ENCODE assay signal across 37 cellular contexts in the genomic region with DNA sequence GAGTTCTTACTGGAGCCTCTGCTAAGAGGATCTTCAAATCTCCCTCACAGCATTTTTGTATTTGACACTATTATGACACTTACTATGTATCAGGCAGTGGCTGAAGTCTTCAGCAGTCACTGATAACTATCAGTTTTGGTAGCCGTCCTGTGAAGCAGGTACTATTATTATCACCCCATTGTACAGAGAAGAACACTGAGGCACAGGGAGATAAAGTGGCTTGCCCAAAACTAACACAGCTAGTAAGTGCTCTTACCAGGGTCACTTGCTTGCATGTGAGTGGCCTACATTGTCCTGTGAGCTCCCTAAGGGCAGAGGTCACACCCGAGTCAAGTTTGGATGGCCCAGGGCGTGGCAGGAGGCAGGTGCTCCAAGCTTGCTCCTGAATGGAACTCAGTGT. TPM values are rescaled to one million over a fixed set of nuclear protein-coding genes. Genes with fewer than 3 reads are reported as not detected.
"Had no signal": no experiment of that assay in that cellular context is flagged by ENCODE, and none has a peak within 500 bp of the region (broad histone marks: within the 10 kb centered on the region; RNA-seq: fewer than 3 reads in every experiment).

No MANE protein-coding gene starts in this region.

- DNase-seq: Karpas-422, Kasumi-1, MG63, MM.1S, MV-4-11, NCI-H1048, NCI-H1092, NCI-H1092 treated with DMSO at 0.1 percent for 48 hours, NCI-H1105, NCI-H1105 treated with DMSO at 0.1 percent for 48 hours, NCI-H1417, NCI-H1417 treated with DMSO at 0.1 percent for 48 hours, NCI-H1436, NCI-H1436 treated with DMSO at 0.1 percent for 48 hours, NCI-H146, NCI-H1694, NCI-H1694 treated with DMSO at 0.1 percent for 48 hours, NCI-H187, NCI-H187 treated with DMSO at 0.1 percent for 48 hours, NCI-H1930, NCI-H2029, NCI-H2029 treated with DMSO at 0.1 percent for 48 hours, NCI-H2081, NCI-H2081 treated with DMSO at 0.1 percent for 48 hours, NCI-H2107, NCI-H2171, NCI-H2171 treated with DMSO at 0.1 percent for 48 hours, NCI-H2227 treated with DMSO at 0.1 percent for 48 hours, NCI-H226, NCI-H345, NCI-H446, NCI-H446 treated with DMSO at 0.1 percent for 48 hours, NCI-H510A, NCI-H510A treated with DMSO at 0.1 percent for 48 hours had no signal

- H3K9me3 ChIP-seq: MG63 had no signal

- H3K27me3 ChIP-seq: MG63 had no signal

- H3K36me3 ChIP-seq: MG63 had no signal

- H3K4me3 ChIP-seq: MG63 had no signal

RNA-seq across cellular contexts. Expression of gene GABBR2, which starts 16.8 kb away (rescaled TPM):
- total RNA-seq: LHCN-M2, M059J, MCF 10A had no signal
